In the genomic region with DNA sequence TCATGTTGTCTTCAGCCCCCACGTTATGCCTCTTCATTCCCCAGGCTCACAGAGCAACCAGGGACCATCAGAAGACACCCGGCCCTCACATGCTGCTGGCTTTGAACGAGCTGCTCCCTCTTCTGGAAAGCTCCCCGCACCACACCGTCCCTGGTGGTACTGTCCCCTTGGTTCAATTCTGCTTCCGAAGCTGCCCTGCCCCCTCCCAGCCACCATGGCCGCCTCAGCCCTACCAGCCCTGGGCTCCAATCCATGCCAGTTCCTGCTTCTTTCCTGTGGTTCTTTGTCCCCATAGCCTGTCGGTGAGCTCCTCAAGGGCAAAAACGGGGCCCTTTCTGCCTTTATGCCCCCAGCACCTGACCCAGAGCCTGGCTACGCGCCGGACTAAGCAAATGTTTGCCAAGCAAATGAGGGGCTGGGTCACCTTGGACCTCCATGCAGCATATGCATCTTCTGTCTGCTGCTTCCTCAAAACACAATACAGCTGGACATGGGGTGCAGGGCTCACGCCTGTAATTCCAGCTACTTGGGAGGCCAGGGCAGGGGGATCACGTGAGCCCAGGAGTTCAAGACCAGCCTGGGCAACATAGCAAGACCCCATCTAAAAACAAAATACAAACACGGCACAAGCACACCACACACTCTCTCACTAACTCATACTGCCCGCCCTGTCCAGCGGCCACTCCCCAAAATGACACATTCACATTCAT, we compare ENCODE assay signal across 2 cellular contexts.
TF ChIP-seq lines count a peak whose summit lies in the region.

No MANE protein-coding gene starts in this region.

TF ChIP-seq in HepG2, 621 proteins besides CTCF, POLR2A, EP300 and RAD21:
- TF ChIP-seq PHF20 (CRISPR knock-in tag; IDR thresholded peaks at IDR 0.05) (no peak), ZNF121 (CRISPR knock-in tag; IDR thresholded peaks at IDR 0.05) (peak; percentile 84)
- TF ChIP-seq, protein P1, sequence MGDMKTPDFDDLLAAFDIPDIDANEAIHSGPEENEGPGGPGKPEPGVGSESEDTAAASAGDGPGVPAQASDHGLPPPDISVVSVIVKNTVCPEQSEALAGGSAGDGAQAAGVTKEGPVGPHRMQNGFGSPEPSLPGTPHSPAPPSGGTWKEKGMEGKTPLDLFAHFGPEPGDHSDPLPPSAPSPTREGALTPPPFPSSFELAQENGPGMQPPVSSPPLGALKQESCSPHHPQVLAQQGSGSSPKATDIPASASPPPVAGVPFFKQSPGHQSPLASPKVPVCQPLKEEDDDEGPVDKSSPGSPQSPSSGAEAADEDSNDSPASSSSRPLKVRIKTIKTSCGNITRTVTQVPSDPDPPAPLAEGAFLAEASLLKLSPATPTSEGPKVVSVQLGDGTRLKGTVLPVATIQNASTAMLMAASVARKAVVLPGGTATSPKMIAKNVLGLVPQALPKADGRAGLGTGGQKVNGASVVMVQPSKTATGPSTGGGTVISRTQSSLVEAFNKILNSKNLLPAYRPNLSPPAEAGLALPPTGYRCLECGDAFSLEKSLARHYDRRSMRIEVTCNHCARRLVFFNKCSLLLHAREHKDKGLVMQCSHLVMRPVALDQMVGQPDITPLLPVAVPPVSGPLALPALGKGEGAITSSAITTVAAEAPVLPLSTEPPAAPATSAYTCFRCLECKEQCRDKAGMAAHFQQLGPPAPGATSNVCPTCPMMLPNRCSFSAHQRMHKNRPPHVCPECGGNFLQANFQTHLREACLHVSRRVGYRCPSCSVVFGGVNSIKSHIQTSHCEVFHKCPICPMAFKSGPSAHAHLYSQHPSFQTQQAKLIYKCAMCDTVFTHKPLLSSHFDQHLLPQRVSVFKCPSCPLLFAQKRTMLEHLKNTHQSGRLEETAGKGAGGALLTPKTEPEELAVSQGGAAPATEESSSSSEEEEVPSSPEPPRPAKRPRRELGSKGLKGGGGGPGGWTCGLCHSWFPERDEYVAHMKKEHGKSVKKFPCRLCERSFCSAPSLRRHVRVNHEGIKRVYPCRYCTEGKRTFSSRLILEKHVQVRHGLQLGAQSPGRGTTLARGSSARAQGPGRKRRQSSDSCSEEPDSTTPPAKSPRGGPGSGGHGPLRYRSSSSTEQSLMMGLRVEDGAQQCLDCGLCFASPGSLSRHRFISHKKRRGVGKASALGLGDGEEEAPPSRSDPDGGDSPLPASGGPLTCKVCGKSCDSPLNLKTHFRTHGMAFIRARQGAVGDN (CRISPR knock-in tag; IDR thresholded peaks at IDR 0.05): peak; percentile 30; the same call in 1 of the 2 replicates

TF ChIP-seq in K562, 482 proteins besides CTCF, POLR2A, EP300 and RAD21:
- TF ChIP-seq C11orf30 (IDR thresholded peaks at IDR 0.05; ENCODE audit: low read depth) (no peak), ZNF121 (CRISPR knock-in tag; conservative IDR thresholded peaks at IDR 0.05) (peak; percentile 48)
